In the genomic region with DNA sequence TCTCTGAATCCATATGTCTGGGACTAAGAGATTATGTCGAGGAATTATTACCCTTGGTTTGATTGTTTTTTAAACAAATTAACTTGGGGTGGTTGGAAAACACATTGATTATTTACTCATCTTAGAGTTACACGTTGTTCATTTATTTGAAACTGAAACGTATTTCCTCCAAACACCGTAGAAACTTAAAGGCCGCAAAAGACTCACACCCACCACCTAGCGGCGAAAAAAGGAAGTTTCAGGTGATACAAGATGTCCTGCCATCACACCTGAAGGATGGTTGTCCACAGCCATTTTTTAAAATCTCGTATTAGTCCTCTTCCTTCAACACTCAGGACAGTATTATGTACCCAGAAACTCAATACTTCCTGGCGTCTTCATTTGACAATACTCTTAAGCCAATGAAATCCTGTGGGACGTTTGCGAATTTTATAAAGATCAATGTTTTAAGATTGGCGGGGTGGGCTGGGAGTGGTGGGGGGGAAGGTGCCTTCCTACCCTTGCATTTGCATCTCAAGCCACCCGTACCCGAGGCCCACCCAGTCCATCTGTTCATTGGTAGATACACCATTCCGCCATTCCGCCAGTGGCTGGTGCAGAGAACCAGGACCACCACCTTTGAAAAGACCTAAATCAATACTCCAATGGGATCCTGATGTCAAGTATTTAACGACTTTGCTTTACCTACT, we compare ENCODE assay signal across 8 cellular contexts. TPM values are rescaled to one million over a fixed set of nuclear protein-coding genes. Genes with fewer than 3 reads are reported as not detected.
DNase-seq lines count a peak whose midpoint lies in the region; ATAC-seq, FAIRE-seq and TF ChIP-seq lines count a peak whose summit lies in the region.

No MANE protein-coding gene starts in this region.

- peaks cover 42% of the 10 kb centered on the region for H3K4me1 ChIP-seq in HepG2 (ENCODE audit: insufficient read depth, low read length)

- H3K4me2 ChIP-seq in HepG2 (ENCODE audit: low read depth, low read length) = peak overlapping the region; percentile 83

- H4K20me1 ChIP-seq in HepG2 (ENCODE audit: insufficient read depth, low read length) = peaks cover 4% of the 10 kb centered on the region

- H3K9me3 ChIP-seq in HepG2 (ENCODE audit: low read length) = no peaks in the 10 kb centered on the region

- peak; percentile 85 for FAIRE-seq in HepG2 (lab: Jason Lieb, UNC)

- peak; percentile 81 for TF ChIP-seq CTCF in HepG2 (CRISPR knock-in tag; IDR thresholded peaks at IDR 0.05)

- peak; percentile 64 for TF ChIP-seq RAD21 in HepG2 (CRISPR knock-in tag; IDR thresholded peaks at IDR 0.05)

- CTCF ChIA-PET in HepG2 (lab: Yijun Ruan, JAX; ENCODE audit: low intra/inter-chr PET ratio, low total read pairs) = interaction anchor here (0.6 to 3.4 kb wide), 4 partner anchors 65 to 233 kb away, joined by 3 to 48 read pairs (median 8); no protein-coding TSS in a partner anchor

- ATAC-seq in HepG2 = no peak

- in situ Hi-C loops in T47D (cut with HindIII; ENCODE audit: low pct_unique_long_range_greater_than_20kb, low sequenced_read_pairs) (no loop called here), HepG2 (cut with HindIII; ENCODE audit: extremely low pct_ligation_motif_present, low pct_unique_long_range_greater_than_20kb) (no loop called here)

- no peak overlapping the region for H3K27ac ChIP-seq in HepG2 (ENCODE audit: extremely low read length, insufficient read depth, low read length)

- H3K9ac ChIP-seq in HepG2 (ENCODE audit: insufficient read depth, low read depth, low read length) = no peak overlapping the region

- H3K27me3 ChIP-seq in HepG2 (ENCODE audit: control insufficient read depth in 1 of 2, insufficient read depth in 2 of 2, low read length in 2 of 2) = peaks cover 0 to 1% of the 10 kb centered on the region in 2 experiments; a peak in 1 of 5 replicates

- no peak for TF ChIP-seq POLR2A in HepG2 (IDR thresholded peaks at IDR 0.05; ENCODE audit: insufficient read depth in 1 of 2, low read depth in 2 of 2, low read length in 2 of 2)

- WGBS in HepG2 (ENCODE audit: low lambda C conversion rate) = 33% methylated on average over 17 of the region's 17 CpGs

- peak overlapping the region in 1 of 3 experiments; percentile 72; a peak in 1 of 6 replicates for H3K4me3 ChIP-seq in HepG2 (replicated peaks in 1 of 3; ENCODE audit: insufficient read depth in 1 of 3, low read depth in 2 of 3, low read length in 3 of 3)

- DNase-seq in SIG-M5 treated with dmso at 0.1 percent for 504 hours (lab: John Stamatoyannopoulos, UW; ENCODE audit: unreplicated experiment) (peak; percentile 67), SIG-M5 (lab: John Stamatoyannopoulos, UW) (no peak), NCI-H1092 (lab: John Stamatoyannopoulos, UW) (peak; percentile 38), UCSD-AML1 (lab: John Stamatoyannopoulos, UW; ENCODE audit: unreplicated experiment) (peak; percentile 36), T47D (ENCODE audit: low read depth in 1 of 2, low spot score in 1 of 2) (peak; percentile 77 to 92), HepG2 (ENCODE audit: low spot score) (peak; percentile 66), foreskin melanocyte (no peak)
- DNase-seq in stimulated activated CD4-positive, alpha-beta T cell treated with anti-CD3 and anti-CD28 coated beads, TNF-alpha, amount 100 ng/mL, for 1 hour (ENCODE audit: low read depth in 3 of 3, low spot score in 1 of 3) = peak; percentile 50 to 67 (median 58)

- no peak overlapping the region for H2AFZ ChIP-seq in HepG2 (ENCODE audit: low read length)

- no peaks in the 10 kb centered on the region for H3K36me3 ChIP-seq in HepG2 (replicated peaks in 1 of 2; ENCODE audit: control insufficient read depth in 1 of 2, insufficient read depth in 2 of 2, low read length in 2 of 2)

- BruUV-seq in HepG2 (replicated peaks; lab: Mats Ljungman, UMichigan) = no TSS peak

- H3K79me2 ChIP-seq in HepG2 (ENCODE audit: insufficient read depth, low read length) = peaks cover 24% of the 10 kb centered on the region

- intact Hi-C loops in HepG2 (cut with micrococcal nuclease; ENCODE audit: unreplicated experiment) = loop anchor here (1.0 to 5.0 kb wide), 5 partner anchors 33 to 207 kb away; no protein-coding TSS in a partner anchor

- TF ChIP-seq EP300 in HepG2 (IDR thresholded peaks at IDR 0.05; ENCODE audit: low read depth in 2 of 2, low read length in 2 of 2) = no peak
- no peak for TF ChIP-seq EP300 in HepG2 (CRISPR knock-in tag; IDR thresholded peaks at IDR 0.05; ENCODE audit: borderline replicate concordance)

- POLR2A ChIA-PET in HepG2 (lab: Yijun Ruan, JAX) = no interaction called here

TF ChIP-seq in HepG2, 621 proteins besides CTCF, POLR2A, EP300 and RAD21:
- TF ChIP-seq, protein P1, sequence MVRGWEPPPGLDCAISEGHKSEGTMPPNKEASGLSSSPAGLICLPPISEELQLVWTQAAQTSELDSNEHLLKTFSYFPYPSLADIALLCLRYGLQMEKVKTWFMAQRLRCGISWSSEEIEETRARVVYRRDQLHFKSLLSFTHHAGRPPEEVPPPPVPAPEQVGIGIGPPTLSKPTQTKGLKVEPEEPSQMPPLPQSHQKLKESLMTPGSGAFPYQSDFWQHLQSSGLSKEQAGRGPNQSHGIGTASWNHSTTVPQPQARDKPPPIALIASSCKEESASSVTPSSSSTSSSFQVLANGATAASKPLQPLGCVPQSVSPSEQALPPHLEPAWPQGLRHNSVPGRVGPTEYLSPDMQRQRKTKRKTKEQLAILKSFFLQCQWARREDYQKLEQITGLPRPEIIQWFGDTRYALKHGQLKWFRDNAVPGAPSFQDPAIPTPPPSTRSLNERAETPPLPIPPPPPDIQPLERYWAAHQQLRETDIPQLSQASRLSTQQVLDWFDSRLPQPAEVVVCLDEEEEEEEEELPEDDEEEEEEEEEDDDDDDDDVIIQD (CRISPR knock-in tag; IDR thresholded peaks at IDR 0.05; ENCODE audit: low read depth) = 0 out of 2 replicates have a peak, but pooled peaks have one; percentile 20
- TF ChIP-seq, protein P2, sequence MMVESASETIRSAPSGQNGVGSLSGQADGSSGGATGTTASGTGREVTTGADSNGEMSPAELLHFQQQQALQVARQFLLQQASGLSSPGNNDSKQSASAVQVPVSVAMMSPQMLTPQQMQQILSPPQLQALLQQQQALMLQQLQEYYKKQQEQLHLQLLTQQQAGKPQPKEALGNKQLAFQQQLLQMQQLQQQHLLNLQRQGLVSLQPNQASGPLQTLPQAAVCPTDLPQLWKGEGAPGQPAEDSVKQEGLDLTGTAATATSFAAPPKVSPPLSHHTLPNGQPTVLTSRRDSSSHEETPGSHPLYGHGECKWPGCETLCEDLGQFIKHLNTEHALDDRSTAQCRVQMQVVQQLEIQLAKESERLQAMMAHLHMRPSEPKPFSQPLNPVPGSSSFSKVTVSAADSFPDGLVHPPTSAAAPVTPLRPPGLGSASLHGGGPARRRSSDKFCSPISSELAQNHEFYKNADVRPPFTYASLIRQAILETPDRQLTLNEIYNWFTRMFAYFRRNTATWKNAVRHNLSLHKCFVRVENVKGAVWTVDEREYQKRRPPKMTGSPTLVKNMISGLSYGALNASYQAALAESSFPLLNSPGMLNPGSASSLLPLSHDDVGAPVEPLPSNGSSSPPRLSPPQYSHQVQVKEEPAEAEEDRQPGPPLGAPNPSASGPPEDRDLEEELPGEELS (CRISPR knock-in tag; IDR thresholded peaks at IDR 0.05) = no peak
- TF ChIP-seq ZNF282 (IDR thresholded peaks at IDR 0.05; ENCODE audit: partially characterized antibody) = no peak
- peak; percentile 93 for TF ChIP-seq SMC3 (IDR thresholded peaks at IDR 0.05; ENCODE audit: low read length)
- TF ChIP-seq NPAS2 (CRISPR knock-in tag; IDR thresholded peaks at IDR 0.05; ENCODE audit: borderline replicate concordance) = no peak
- peak; percentile 47 for TF ChIP-seq ZFX (CRISPR knock-in tag; IDR thresholded peaks at IDR 0.05; ENCODE audit: low read depth)
- 0 out of 2 replicates have a peak, but pooled peaks have one; percentile 24 for TF ChIP-seq RXRB (CRISPR knock-in tag; IDR thresholded peaks at IDR 0.05; ENCODE audit: borderline replicate concordance)
- TF ChIP-seq GABPB1 (CRISPR knock-in tag; IDR thresholded peaks at IDR 0.05) = peak; percentile 15; the same call in 1 of the 2 replicates
- peak; percentile 81 for TF ChIP-seq STAG1 (CRISPR knock-in tag; IDR thresholded peaks at IDR 0.05)
- peak; percentile 19; the same call in 1 of the 2 replicates for TF ChIP-seq ZMYM4 (CRISPR knock-in tag; IDR thresholded peaks at IDR 0.05)
- peak; percentile 37; the same call in 1 of the 2 replicates for TF ChIP-seq POGZ (CRISPR knock-in tag; IDR thresholded peaks at IDR 0.05)
- peak; percentile 36 for TF ChIP-seq YY1 (IDR thresholded peaks at IDR 0.05; ENCODE audit: insufficient read depth, insufficient replicate concordance, low read depth, low read length)
- peak; percentile 28; the same call in 1 of the 2 replicates for TF ChIP-seq SAP130 (CRISPR knock-in tag; IDR thresholded peaks at IDR 0.05; ENCODE audit: low read depth)
- no peak for TF ChIP-seq RFX1 (IDR thresholded peaks at IDR 0.05)
- no peak for TF ChIP-seq TRIM24 (CRISPR knock-in tag; IDR thresholded peaks at IDR 0.05)

RNA-seq across cellular contexts. Expression of a gene that starts 1.4 kb away (rescaled TPM):
- 23.7 and 42.0 TPM in 2 replicates for total RNA-seq in HepG2 (2016; rRNA removed; fragmentation: Illumina TruSeq; extraction: Trizol)
- 14.6 and 17.2 TPM in 2 replicates for total RNA-seq in HepG2 (2016; cell fraction: cytosol; rRNA removed; fragmentation: Illumina TruSeq; extraction: Trizol; ENCODE audit: low read depth)
- total RNA-seq in HepG2 (2016; cell fraction: insoluble cytoplasmic fraction; rRNA removed; fragmentation: Illumina TruSeq; extraction: Trizol) = 20.6 and 37.9 TPM in 2 replicates
- 11.7 and 11.8 TPM in 2 replicates for total RNA-seq in HepG2 (2016; cell fraction: membrane; rRNA removed; fragmentation: Illumina TruSeq; extraction: Trizol)
- total RNA-seq in HepG2 (2016; cell fraction: nucleus; rRNA removed; fragmentation: Illumina TruSeq; extraction: Trizol) = 36.1 and 39.0 TPM in 2 replicates
- polyA plus RNA-seq in HepG2 (2011; rRNA removed) = 11.3 and 12.4 TPM in 2 replicates
- polyA plus RNA-seq in HepG2 (2011; cell fraction: cytosol; rRNA removed) = 4.5 and 6.9 TPM in 2 replicates
- polyA plus RNA-seq in HepG2 (2011; cell fraction: nucleus; rRNA removed) = 10.7 and 11.7 TPM in 2 replicates
- 16.3 and 18.9 TPM in 2 replicates for polyA plus RNA-seq in HepG2 (2012)
- 0.26 and 1.4 TPM in 2 replicates for polyA plus RNA-seq in HepG2 (2016; cell fraction: cytosol; fragmentation: Illumina TruSeq; extraction: Trizol; ENCODE audit: low read depth)
- polyA plus RNA-seq in HepG2 (2016; cell fraction: insoluble cytoplasmic fraction; fragmentation: Illumina TruSeq; extraction: Trizol; ENCODE audit: low read depth) = 15.9 and 16.4 TPM in 2 replicates
- polyA plus RNA-seq in HepG2 (2016; cell fraction: membrane; fragmentation: Illumina TruSeq; extraction: Trizol; ENCODE audit: low read depth) = 1.9 TPM in 2 replicates
- 16.7 and 17.4 TPM in 2 replicates for polyA plus RNA-seq in HepG2 (2016; cell fraction: nucleus; fragmentation: Illumina TruSeq; extraction: Trizol; ENCODE audit: insufficient read depth, low read depth)
- 25.3 and 37.1 TPM in 2 replicates for polyA minus RNA-seq in HepG2 (2011; rRNA and poly(A)+ RNA removed; ENCODE audit: low replicate concordance)
- 37.0 and 39.8 TPM in 2 replicates for polyA minus RNA-seq in HepG2 (2011; cell fraction: cytosol; rRNA and poly(A)+ RNA removed)
- polyA minus RNA-seq in HepG2 (2011; cell fraction: nucleus; rRNA and poly(A)+ RNA removed) = 115 and 122 TPM in 2 replicates

Comparison
In these comparisons a context has a peak if more than half of its experiments do, and no peak if none do; other contexts are left out.
1. DNase-seq: peak in SIG-M5 treated with dmso at 0.1 percent for 504 hours (single experiment), NCI-H1092 (single experiment), UCSD-AML1 (single experiment), T47D (2 of 2), HepG2 (single experiment) and stimulated activated CD4-positive, alpha-beta T cell treated with anti-CD3 and anti-CD28 coated beads, TNF-alpha, amount 100 ng/mL, for 1 hour (3 of 3); none in SIG-M5 (single experiment) and foreskin melanocyte (single experiment).